ENCODE assay signal across 9 cellular contexts in genomic region chr13:51802601-51803000, GRCh38. TPM values are rescaled to one million over a fixed set of nuclear protein-coding genes. Genes with fewer than 3 reads are reported as not detected.
DNase-seq lines count a peak whose midpoint lies in the region; ATAC-seq, FAIRE-seq and TF ChIP-seq lines count a peak whose summit lies in the region.
"Had no signal": no experiment of that assay in that cellular context is flagged by ENCODE, and none has a peak within 500 bp of the region (broad histone marks: within the 10 kb centered on the region; RNA-seq: fewer than 3 reads in every experiment).

No MANE protein-coding gene starts in this region.

- H2BK120ac ChIP-seq in mesenchymal stem cell (ENCODE audit: low read depth, low read length) = no peak overlapping the region

- H3K18ac ChIP-seq in mesenchymal stem cell (ENCODE audit: low read depth in 1 of 2, low read length in 2 of 2) = no peak overlapping the region

- no peaks in the 10 kb centered on the region for H3K79me2 ChIP-seq in astrocyte (ENCODE audit: insufficient read depth, low read length)

- H2AFZ ChIP-seq in astrocyte (ENCODE audit: low read depth, low read length) = no peak overlapping the region
- no peak overlapping the region for H2AFZ ChIP-seq in mesenchymal stem cell (ENCODE audit: low read depth, low read length)

- no peak for DNase-seq in activated CD4-positive, alpha-beta T cell treated with anti-CD3 and anti-CD28 coated beads, Interleukin-2, amount 10 ng/mL, durations not matched to agents 7 days and 5 days
- DNase-seq in activated CD4-positive, alpha-beta T cell treated with anti-CD3 and anti-CD28 coated beads, Interleukin-2, amount 50 U/mL, for 1 hour = no peak
- DNase-seq in astrocyte (ENCODE audit: low read depth) (no peak), mesenchymal stem cell (no peak), cortex of kidney (lab: John Stamatoyannopoulos, UW) (no peak)
- no peak for DNase-seq in stimulated activated naive CD4-positive, alpha-beta T cell (lab: John Stamatoyannopoulos, UW)

- 83% methylated on average over 4 of the region's 4 CpGs for WGBS in mesenchymal stem cell
- 78% methylated on average over 4 of the region's 4 CpGs for WGBS in thymus

- H3K9me3 Mint-ChIP-seq in activated CD4-positive, alpha-beta T cell treated with anti-CD3 and anti-CD28 coated beads, Interleukin-2, amount 10 ng/mL, durations not matched to agents 7 days and 5 days = no peaks in the 10 kb centered on the region
- H3K9me3 Mint-ChIP-seq in astrocyte (ENCODE audit: unreplicated experiment) = no peaks in the 10 kb centered on the region

- H3K23ac ChIP-seq in mesenchymal stem cell (ENCODE audit: low read length in 2 of 2) = no peak overlapping the region

- H3K36me3 ChIP-seq in astrocyte (ENCODE audit: insufficient read depth, low read length) (no peaks in the 10 kb centered on the region), mesenchymal stem cell (ENCODE audit: control insufficient read depth in 1 of 2, insufficient read depth in 2 of 2, low read depth in 1 of 2, low read length in 2 of 2) (peaks cover 0 to 4% of the 10 kb centered on the region in 2 experiments), thymus (ENCODE audit: control insufficient read depth, insufficient read depth) (no peaks in the 10 kb centered on the region)

- H3K4me1 Mint-ChIP-seq in activated CD4-positive, alpha-beta T cell treated with anti-CD3 and anti-CD28 coated beads, Interleukin-2, amount 10 ng/mL, durations not matched to agents 7 days and 5 days = peaks cover 42% of the 10 kb centered on the region
- H3K4me1 Mint-ChIP-seq in astrocyte (ENCODE audit: low read depth, unreplicated experiment) = peaks cover 19% of the 10 kb centered on the region

- H3K4me3 ChIP-seq in astrocyte (ENCODE audit: insufficient read depth, low read depth, low read length) (no peak overlapping the region), mesenchymal stem cell (ENCODE audit: insufficient read depth in 1 of 2, low read depth in 1 of 2, low read length in 2 of 2) (no peak overlapping the region), thymus (ENCODE audit: low read length) (no peak overlapping the region)

- no peak overlapping the region for H4K8ac ChIP-seq in mesenchymal stem cell (ENCODE audit: low read length)

- no peak overlapping the region for H3K9ac ChIP-seq in astrocyte (ENCODE audit: low read length)
- peak overlapping the region; percentile 94 for H3K9ac ChIP-seq in mesenchymal stem cell (ENCODE audit: low read length)

- H2AK5ac ChIP-seq in mesenchymal stem cell (ENCODE audit: low read length, severe bottlenecking) = no peak overlapping the region

- H2BK15ac ChIP-seq in mesenchymal stem cell (ENCODE audit: low read depth, poor library complexity, severe bottlenecking) = peak overlapping the region; percentile 82

- CTCF ChIA-PET in activated CD4-positive, alpha-beta T cell treated with anti-CD3 and anti-CD28 coated beads, Interleukin-2, amount 10 ng/mL, durations not matched to agents 7 days and 5 days (lab: Charles Lee) = interaction anchor here (0.6 to 1.1 kb wide), 3 partner anchors 11 to 387 kb away, joined by 3 read pairs; no protein-coding TSS in a partner anchor

- peaks cover 3% of the 10 kb centered on the region for H3K36me3 Mint-ChIP-seq in activated CD4-positive, alpha-beta T cell treated with anti-CD3 and anti-CD28 coated beads, Interleukin-2, amount 10 ng/mL, durations not matched to agents 7 days and 5 days (ENCODE audit: low read depth)
- H3K36me3 Mint-ChIP-seq in astrocyte (ENCODE audit: low read depth, unreplicated experiment) = peaks cover 2% of the 10 kb centered on the region

- H3K27me3 Mint-ChIP-seq in activated CD4-positive, alpha-beta T cell treated with anti-CD3 and anti-CD28 coated beads, Interleukin-2, amount 10 ng/mL, durations not matched to agents 7 days and 5 days = no peaks in the 10 kb centered on the region
- peaks cover 8% of the 10 kb centered on the region for H3K27me3 Mint-ChIP-seq in astrocyte (ENCODE audit: low read depth, unreplicated experiment)

- H3K27ac ChIP-seq in astrocyte (ENCODE audit: low read depth, low read length) (no peak overlapping the region), mesenchymal stem cell (ENCODE audit: low read length, poor library complexity, severe bottlenecking) (no peak overlapping the region), thymus (ENCODE audit: low read depth) (peak overlapping the region; percentile 97)

- H4K20me1 ChIP-seq in astrocyte (ENCODE audit: insufficient read depth, low read length) = no peaks in the 10 kb centered on the region

- H3K27me3 ChIP-seq in astrocyte (ENCODE audit: insufficient read depth, low read length) (no peaks in the 10 kb centered on the region), mesenchymal stem cell (ENCODE audit: control insufficient read depth in 1 of 2, insufficient read depth in 1 of 2, low read length in 2 of 2) (peaks cover 0 to 4% of the 10 kb centered on the region in 2 experiments), thymus (ENCODE audit: control insufficient read depth, insufficient read depth) (no peaks in the 10 kb centered on the region)

- H3K9me3 ChIP-seq in astrocyte (ENCODE audit: insufficient read depth, low read depth, low read length) = no peaks in the 10 kb centered on the region
- H3K9me3 ChIP-seq in mesenchymal stem cell (ENCODE audit: control insufficient read depth, low read length) = no peaks in the 10 kb centered on the region
- H3K9me3 ChIP-seq in thymus (ENCODE audit: control insufficient read depth) = no peaks in the 10 kb centered on the region

- no peak overlapping the region for H4K91ac ChIP-seq in mesenchymal stem cell (ENCODE audit: low read length)

- H3K4me2 ChIP-seq in astrocyte (ENCODE audit: low read length) (peak overlapping the region; percentile 87), mesenchymal stem cell (ENCODE audit: low read length, poor library complexity, severe bottlenecking) (no peak overlapping the region)

- H3K79me1 ChIP-seq in mesenchymal stem cell (replicated peaks; ENCODE audit: low read length, poor library complexity, severe bottlenecking) = peaks cover 9% of the 10 kb centered on the region

- H2BK12ac ChIP-seq in mesenchymal stem cell (ENCODE audit: low read length in 2 of 2) = no peak overlapping the region

- POLR2A ChIA-PET in activated CD4-positive, alpha-beta T cell treated with anti-CD3 and anti-CD28 coated beads, Interleukin-2, amount 10 ng/mL, durations not matched to agents 7 days and 5 days (lab: Charles Lee) = interaction anchor here (0.7 to 1.3 kb wide), 2 partner anchors 349 to 848 kb away, joined by 3 to 5 read pairs; partner anchors contain the start of gene INTS6

- H3K4me1 ChIP-seq in astrocyte (ENCODE audit: insufficient read depth, low read length) (peaks cover 29% of the 10 kb centered on the region), mesenchymal stem cell (ENCODE audit: control insufficient read depth, insufficient read depth, low read depth, low read length) (peaks cover 16% of the 10 kb centered on the region), thymus (ENCODE audit: control insufficient read depth, insufficient read depth, low read length) (peaks cover 19% of the 10 kb centered on the region)

- ATAC-seq in HG03025 (IDR thresholded peaks at IDR 0.05; ENCODE audit: low FRiP score, unreplicated experiment) = no peak

- FAIRE-seq in astrocyte (lab: Jason Lieb, UNC) = no peak

- H2BK5ac ChIP-seq in mesenchymal stem cell (ENCODE audit: low read depth, low read length, poor library complexity, severe bottlenecking) = no peak overlapping the region

- peak overlapping the region; percentile 99 for H3K27ac Mint-ChIP-seq in activated CD4-positive, alpha-beta T cell treated with anti-CD3 and anti-CD28 coated beads, Interleukin-2, amount 10 ng/mL, durations not matched to agents 7 days and 5 days
- H3K27ac Mint-ChIP-seq in astrocyte (ENCODE audit: unreplicated experiment) = peak overlapping the region; percentile 34

- TF ChIP-seq CTCF in astrocyte (IDR thresholded peaks at IDR 0.05; ENCODE audit: insufficient read depth, low read depth, low read length) = no peak

- peak overlapping the region; percentile 86 for H3K4me3 Mint-ChIP-seq in activated CD4-positive, alpha-beta T cell treated with anti-CD3 and anti-CD28 coated beads, Interleukin-2, amount 10 ng/mL, durations not matched to agents 7 days and 5 days
- H3K4me3 Mint-ChIP-seq in astrocyte (ENCODE audit: unreplicated experiment) = peak overlapping the region; percentile 88

- no peak overlapping the region for H3K4ac ChIP-seq in mesenchymal stem cell (ENCODE audit: low read depth in 1 of 2, low read length in 2 of 2)

- H3K14ac ChIP-seq in mesenchymal stem cell (ENCODE audit: low read length in 2 of 2) = no peak overlapping the region

RNA-seq across cellular contexts. Expression of gene DHRS12, which starts 1.4 kb away (rescaled TPM):
- 1 to 10 TPM; 9.5 to 9.7 TPM for total RNA-seq in activated CD4-positive, alpha-beta T cell treated with anti-CD3 and anti-CD28 coated beads, Interleukin-2, amount 10 ng/mL, durations not matched to agents 7 days and 5 days
- total RNA-seq in astrocyte = 4.0 and 4.9 TPM in 2 replicates
- 4.4 TPM for polyA plus RNA-seq in mesenchymal stem cell (2013, experiment 1 of 2)
- polyA plus RNA-seq in mesenchymal stem cell (2013, experiment 2 of 2) = 4.4 TPM
- polyA plus RNA-seq in thymus = 14.8 TPM

RNA-seq across cellular contexts. Expression of gene TMEM272, which starts 42.4 kb away (rescaled TPM):
- 1 to 10 TPM; 1.3 to 1.5 TPM for total RNA-seq in activated CD4-positive, alpha-beta T cell treated with anti-CD3 and anti-CD28 coated beads, Interleukin-2, amount 10 ng/mL, durations not matched to agents 7 days and 5 days
- total RNA-seq in astrocyte = 0.05 TPM in 1 of 2 replicates, not detected in the other
- polyA plus RNA-seq in mesenchymal stem cell (2013, experiment 1 of 2) = not detected
- not detected for polyA plus RNA-seq in mesenchymal stem cell (2013, experiment 2 of 2)
- polyA plus RNA-seq in thymus = 0.68 TPM
- polyA plus RNA-seq: BJ had no signal

RNA-seq across cellular contexts. Expression of gene CCDC70, which starts 59.2 kb away (rescaled TPM):
- total RNA-seq in activated CD4-positive, alpha-beta T cell treated with anti-CD3 and anti-CD28 coated beads, Interleukin-2, amount 10 ng/mL, durations not matched to agents 7 days and 5 days = not detected
- total RNA-seq in astrocyte = not detected in 2 replicates
- polyA plus RNA-seq in mesenchymal stem cell (2013, experiment 1 of 2) = not detected
- not detected for polyA plus RNA-seq in mesenchymal stem cell (2013, experiment 2 of 2)
- polyA plus RNA-seq in thymus = 0.07 TPM
- polyA plus RNA-seq: BJ had no signal
